8 cellular contexts compared by ENCODE assay signal in genomic region chr11:27473017-27473406, GRCh38. TPM values are rescaled to one million over a fixed set of nuclear protein-coding genes. Genes with fewer than 3 reads are reported as not detected.
DNase-seq lines count a peak whose midpoint lies in the region; ATAC-seq and TF ChIP-seq lines count a peak whose summit lies in the region.

No MANE protein-coding gene starts in this region.

- no peaks in the 10 kb centered on the region for H3K9me3 ChIP-seq in heart right ventricle

- H3K4me3 ChIP-seq in H7 (ENCODE audit: insufficient read depth, low read depth, low read length) (peak overlapping the region; percentile 34), heart right ventricle (peak overlapping the region in 7 of 10 donors; percentile 27 to 93 (median 77)), retinal pigment epithelial cell (ENCODE audit: low read length) (peak overlapping the region; percentile 81)

- peaks cover 6% of the 10 kb centered on the region for H3K4me1 Mint-ChIP-seq in activated CD4-positive, alpha-beta memory T cell treated with anti-CD3 and anti-CD28 coated beads, Interleukin-2, amount 10 ng/mL, durations not matched to agents 7 days and 5 days

- peak overlapping the region in 4 of 10 donors; percentile 3 to 51 (median 24) for H3K27ac ChIP-seq in heart right ventricle

- H3K36me3 Mint-ChIP-seq in activated CD4-positive, alpha-beta memory T cell treated with anti-CD3 and anti-CD28 coated beads, Interleukin-2, amount 10 ng/mL, durations not matched to agents 7 days and 5 days (ENCODE audit: low read depth), result no peaks in the 10 kb centered on the region

- 5 to 6% methylated on average over 9 of the region's 9 CpGs for WGBS in heart right ventricle, 2 donors

- no peaks in the 10 kb centered on the region for H3K9me3 Mint-ChIP-seq in activated CD4-positive, alpha-beta memory T cell treated with anti-CD3 and anti-CD28 coated beads, Interleukin-2, amount 10 ng/mL, durations not matched to agents 7 days and 5 days

- TF ChIP-seq CTCF in heart right ventricle (IDR thresholded peaks at IDR 0.05) (no peak), retinal pigment epithelial cell (conservative IDR thresholded peaks at IDR 0.05; ENCODE audit: low read depth, low read length) (no peak)

- H3K27me3 Mint-ChIP-seq in activated CD4-positive, alpha-beta memory T cell treated with anti-CD3 and anti-CD28 coated beads, Interleukin-2, amount 10 ng/mL, durations not matched to agents 7 days and 5 days, result peaks cover 41% of the 10 kb centered on the region

- H3K4me1 ChIP-seq in heart right ventricle, result peaks cover 0 to 41% (median 17%) of the 10 kb centered on the region in 9 donors

- peak overlapping the region; percentile 26 for H3K4me3 Mint-ChIP-seq in activated CD4-positive, alpha-beta memory T cell treated with anti-CD3 and anti-CD28 coated beads, Interleukin-2, amount 10 ng/mL, durations not matched to agents 7 days and 5 days

- CTCF ChIA-PET in activated CD4-positive, alpha-beta memory T cell treated with anti-CD3 and anti-CD28 coated beads, Interleukin-2, amount 10 ng/mL, durations not matched to agents 7 days and 5 days (lab: Charles Lee), result interaction anchor here (0.7 to 1.7 kb wide), 4 partner anchors 13 to 43 kb away, joined by 3 to 6 read pairs (median 4); no protein-coding TSS in a partner anchor

- POLR2A ChIA-PET in activated CD4-positive, alpha-beta memory T cell treated with anti-CD3 and anti-CD28 coated beads, Interleukin-2, amount 10 ng/mL, durations not matched to agents 7 days and 5 days (lab: Charles Lee), result no interaction called here

- no peak overlapping the region for H3K27ac Mint-ChIP-seq in activated CD4-positive, alpha-beta memory T cell treated with anti-CD3 and anti-CD28 coated beads, Interleukin-2, amount 10 ng/mL, durations not matched to agents 7 days and 5 days

- no peaks in the 10 kb centered on the region for H3K27me3 ChIP-seq in H7 (ENCODE audit: control insufficient read depth, insufficient read depth, low read length)
- H3K27me3 ChIP-seq in heart right ventricle, result peaks cover 0 to 10% (median 0%) of the 10 kb centered on the region in 7 donors

- intact Hi-C loops in heart right ventricle (cut with DNase I), result loop anchor here in 5 of 10 donors (10.0 kb wide), 2 partner anchors 88 to 108 kb away; partner anchors contain the start of gene CCDC34 (in 4 of the 5)

- ATAC-seq in heart right ventricle, result peak in 6 of 8 donors; percentile 5 to 39 (median 19)
- no peak for ATAC-seq in HG03432 (IDR thresholded peaks at IDR 0.05; ENCODE audit: unreplicated experiment)
- ATAC-seq in GM19455 (IDR thresholded peaks at IDR 0.05; ENCODE audit: unreplicated experiment), result no peak

- DNase-seq in H7 (no peak), heart right ventricle (no peak), retinal pigment epithelial cell (ENCODE audit: low read depth) (no peak), GDM1 (lab: John Stamatoyannopoulos, UW) (no peak)
- no peak for DNase-seq in activated CD4-positive, alpha-beta memory T cell treated with anti-CD3 and anti-CD28 coated beads, Interleukin-2, amount 10 ng/mL, durations not matched to agents 7 days and 5 days
- no peak for DNase-seq in activated CD4-positive, CD25-positive, alpha-beta regulatory T cell (lab: John Stamatoyannopoulos, UW)

- H3K36me3 ChIP-seq in H7 (replicated peaks; ENCODE audit: control insufficient read depth, insufficient read depth, low read length) (no peaks in the 10 kb centered on the region; the same call in 1 of the 2 replicates), heart right ventricle (no peaks in the 10 kb centered on the region)

RNA-seq across cellular contexts. Expression of gene LGR4, which starts 0.4 kb away (rescaled TPM):
- total RNA-seq in H7 (2014; rRNA removed; shearing (Covaris generic)), result 51.1 and 77.6 TPM in 2 replicates
- under 1 TPM in 1 of 2 experiments, not detected in 1; 0.10 TPM for total RNA-seq in activated CD4-positive, alpha-beta memory T cell treated with anti-CD3 and anti-CD28 coated beads, Interleukin-2, amount 10 ng/mL, durations not matched to agents 7 days and 5 days
- 10 to 100 TPM; 13.6 to 41.0 (median 23.3) TPM for total RNA-seq in heart right ventricle
- polyA plus RNA-seq in heart right ventricle, result 10 to 100 TPM in 1 of 2 donors, 1 to 10 TPM in 1; 6.0 to 16.8 TPM

RNA-seq across cellular contexts. Expression of gene LIN7C, which starts 33.6 kb away (rescaled TPM):
- 36.3 and 43.7 TPM in 2 replicates for total RNA-seq in H7 (2014; rRNA removed; shearing (Covaris generic))
- 10 to 100 TPM; 24.2 to 24.9 TPM for total RNA-seq in activated CD4-positive, alpha-beta memory T cell treated with anti-CD3 and anti-CD28 coated beads, Interleukin-2, amount 10 ng/mL, durations not matched to agents 7 days and 5 days
- total RNA-seq in heart right ventricle, result 10 to 100 TPM; 13.9 to 22.3 (median 17.6) TPM
- polyA plus RNA-seq in heart right ventricle, result 1 to 10 TPM; 3.4 to 5.9 TPM

Comparison
In these comparisons a context has a peak if more than half of its experiments do, and no peak if none do; other contexts are left out.
1. ATAC-seq: peak in heart right ventricle (6 of 8); none in HG03432 (single experiment) and GM19455 (single experiment).
2. RNA of gene LGR4, which starts 0.4 kb away (total RNA-seq): 51.1 to 77.6 TPM in H7 and 13.6 to 41.0 TPM in heart right ventricle; 0.10 TPM in activated CD4-positive, alpha-beta memory T cell treated with anti-CD3 and anti-CD28 coated beads, Interleukin-2, amount 10 ng/mL, durations not matched to agents 7 days and 5 days; every median in the first group is over 10 times any median in the second.
3. Peak in every context shown above with its lines, with median percentiles within 50 percentile points of each other: H3K4me3 ChIP-seq.